15 cellular contexts compared by ENCODE assay signal in the genomic region with DNA sequence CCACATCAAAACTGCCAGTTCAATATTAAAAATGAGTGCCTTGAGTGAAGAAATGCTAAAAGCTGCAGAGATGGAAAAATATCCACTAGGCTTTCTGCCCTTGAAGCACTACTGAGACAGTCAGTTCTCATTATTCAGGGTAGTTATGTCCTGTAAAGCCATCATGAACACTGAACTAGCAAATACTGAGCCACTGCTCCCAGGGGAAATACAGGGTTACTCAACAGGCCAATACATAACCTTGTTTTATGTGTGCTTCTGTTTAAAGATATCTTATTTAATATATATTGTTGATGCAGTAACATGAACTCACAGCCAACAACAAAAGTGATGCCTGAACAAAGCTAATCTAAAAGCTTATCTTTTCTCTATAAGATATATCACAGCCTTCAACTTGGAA. TPM values are rescaled to one million over a fixed set of nuclear protein-coding genes. Genes with fewer than 3 reads are reported as not detected.
A peak's percentile ranks its signal among the peaks of the same experiment; 100 is the strongest.
DNase-seq lines count a peak whose midpoint lies in the region; ATAC-seq and TF ChIP-seq lines count a peak whose summit lies in the region.
"Had no signal": no experiment of that assay in that cellular context is flagged by ENCODE, and none has a peak within 500 bp of the region (broad histone marks: within the 10 kb centered on the region; RNA-seq: fewer than 3 reads in every experiment).

No MANE protein-coding gene starts in this region.

- H3K9me3 Mint-ChIP-seq in Caco-2 (ENCODE audit: unreplicated experiment) (no peaks in the 10 kb centered on the region), mesothelial cell of epicardium (no peaks in the 10 kb centered on the region), glutamatergic neuron (ENCODE audit: unreplicated experiment) (peaks cover 6% of the 10 kb centered on the region), GM23338 (0 out of 3 replicates have a peak, but pooled peaks cover 4% of the 10 kb centered on the region)
- H3K9me3 Mint-ChIP-seq in activated T-helper 1 cell treated with anti-CD3 and anti-CD28 coated beads, Interleukin-12 subunit alpha, Interleukin-12 subunit beta, Interleukin-2, Interleukin-4 antibody, amounts not matched to agents 30 ng/mL and 10 ng/mL and 1 ng/mL, durations not matched to agents 14 hours and 24 hours and 36 hours = no peaks in the 10 kb centered on the region

- no peaks in the 10 kb centered on the region for H3K27me3 ChIP-seq in Caco-2 (replicated peaks; ENCODE audit: control insufficient read depth, insufficient read depth, low read length)
- H3K27me3 ChIP-seq in GM23338 (ENCODE audit: insufficient read depth) = no peaks in the 10 kb centered on the region

- TF ChIP-seq POLR2A in GM18505 (IDR thresholded peaks at IDR 0.05; ENCODE audit: borderline replicate concordance, extremely low read depth, insufficient read depth, insufficient read length) = no peak

- H3K36me3 ChIP-seq in Caco-2 (ENCODE audit: control insufficient read depth, insufficient read depth, low read length) (0 out of 2 replicates have a peak, but pooled peaks cover 2% of the 10 kb centered on the region), GM23338 (ENCODE audit: insufficient read depth) (no peaks in the 10 kb centered on the region; the same call in 1 of the 2 replicates)

- no peak overlapping the region for H3K4me2 ChIP-seq in GM23338
- H3K4me2 ChIP-seq: SK-N-SH had no signal

- POLR2A ChIA-PET in Caco-2 (lab: Charles Lee) = interaction anchor here (0.7 kb wide), 1 partner anchor 376 kb away, joined by 3 read pairs; no protein-coding TSS in a partner anchor

- CTCF ChIA-PET in Caco-2 (lab: Charles Lee) = interaction anchor here (0.5 to 0.7 kb wide), 3 partner anchors 147 to 370 kb away, joined by 3 to 10 read pairs (median 3); partner anchors contain the start of gene WNK1

- no peak for TF ChIP-seq CTCF in AG10803 (conservative IDR thresholded peaks at IDR 0.05; ENCODE audit: low read length)
- no peak for TF ChIP-seq CTCF in Caco-2 (IDR thresholded peaks at IDR 0.05; ENCODE audit: insufficient read depth in 1 of 2, low read depth in 1 of 2, low read length in 1 of 2, severe bottlenecking in 1 of 2, unreplicated experiment in 1 of 2)
- no peak for TF ChIP-seq CTCF in mesothelial cell of epicardium (IDR thresholded peaks at IDR 0.05; ENCODE audit: unreplicated experiment)
- no peak for TF ChIP-seq CTCF in glutamatergic neuron (IDR thresholded peaks at IDR 0.05; ENCODE audit: partially characterized antibody, unreplicated experiment)
- no peak for TF ChIP-seq CTCF in GM23338 (conservative IDR thresholded peaks at IDR 0.05; ENCODE audit: low read depth in 2 of 2)

- H3F3A ChIP-seq in GM23338 (replicated peaks; ENCODE audit: low read depth) = 0 out of 2 replicates have a peak, but pooled peaks cover 3% of the 10 kb centered on the region

- no peaks in the 10 kb centered on the region for H3K9me3 ChIP-seq in Caco-2
- H3K9me3 ChIP-seq: SK-N-SH had no signal

- peaks cover 69% of the 10 kb centered on the region for H3K79me2 ChIP-seq in GM23338 (replicated peaks; ENCODE audit: insufficient read depth)

- H3K36me3 Mint-ChIP-seq in Caco-2 (ENCODE audit: insufficient read depth, unreplicated experiment) (peaks cover 71% of the 10 kb centered on the region), mesothelial cell of epicardium (peaks cover 6% of the 10 kb centered on the region), glutamatergic neuron (ENCODE audit: unreplicated experiment) (no peaks in the 10 kb centered on the region), GM23338 (ENCODE audit: low read depth) (peaks cover 25% of the 10 kb centered on the region)
- H3K36me3 Mint-ChIP-seq in activated T-helper 1 cell treated with anti-CD3 and anti-CD28 coated beads, Interleukin-12 subunit alpha, Interleukin-12 subunit beta, Interleukin-2, Interleukin-4 antibody, amounts not matched to agents 30 ng/mL and 10 ng/mL and 1 ng/mL, durations not matched to agents 14 hours and 24 hours and 36 hours (ENCODE audit: low read depth) = peaks cover 14% of the 10 kb centered on the region

- no TSS peak for BruUV-seq in Caco-2 (replicated peaks; lab: Mats Ljungman, UMichigan)

- ATAC-seq in GM18505 (IDR thresholded peaks at IDR 0.05; ENCODE audit: unreplicated experiment) (no peak), GM23338 (no peak)
- ATAC-seq: esophagus mucosa had no signal

- intact Hi-C loops in Caco-2 (cut with micrococcal nuclease; ENCODE audit: unreplicated experiment) = loop anchor here (5.0 kb wide), 1 partner anchor 636 kb away; no protein-coding TSS in a partner anchor
- intact Hi-C loops in activated T-helper 1 cell treated with anti-CD3 and anti-CD28 coated beads, Interleukin-12 subunit alpha, Interleukin-12 subunit beta, Interleukin-2, Interleukin-4 antibody, amounts not matched to agents 30 ng/mL and 10 ng/mL and 1 ng/mL, durations not matched to agents 14 hours and 24 hours and 36 hours (cut with micrococcal nuclease) = loop anchor here (5.0 to 10.0 kb wide), 6 partner anchors 39 to 749 kb away; partner anchors contain the start of genes ADIPOR2 and B4GALNT3

- H3K4me3 Mint-ChIP-seq in Caco-2 (ENCODE audit: unreplicated experiment) (peak overlapping the region; percentile 20), mesothelial cell of epicardium (no peak overlapping the region), glutamatergic neuron (ENCODE audit: unreplicated experiment) (no peak overlapping the region), GM23338 (no peak overlapping the region)
- peak overlapping the region; percentile 74 for H3K4me3 Mint-ChIP-seq in activated T-helper 1 cell treated with anti-CD3 and anti-CD28 coated beads, Interleukin-12 subunit alpha, Interleukin-12 subunit beta, Interleukin-2, Interleukin-4 antibody, amounts not matched to agents 30 ng/mL and 10 ng/mL and 1 ng/mL, durations not matched to agents 14 hours and 24 hours and 36 hours

- H3K27me3 Mint-ChIP-seq in Caco-2 (ENCODE audit: insufficient read depth, unreplicated experiment) (no peaks in the 10 kb centered on the region), mesothelial cell of epicardium (ENCODE audit: low read depth) (no peaks in the 10 kb centered on the region), glutamatergic neuron (ENCODE audit: unreplicated experiment) (peaks cover 8% of the 10 kb centered on the region), GM23338 (ENCODE audit: insufficient read depth, low read depth, poor library complexity) (peaks cover 10% of the 10 kb centered on the region)
- peaks cover 2% of the 10 kb centered on the region for H3K27me3 Mint-ChIP-seq in activated T-helper 1 cell treated with anti-CD3 and anti-CD28 coated beads, Interleukin-12 subunit alpha, Interleukin-12 subunit beta, Interleukin-2, Interleukin-4 antibody, amounts not matched to agents 30 ng/mL and 10 ng/mL and 1 ng/mL, durations not matched to agents 14 hours and 24 hours and 36 hours (ENCODE audit: insufficient read depth)

- H3K4me1 Mint-ChIP-seq in Caco-2 (ENCODE audit: low read depth, unreplicated experiment) (peaks cover 26% of the 10 kb centered on the region), mesothelial cell of epicardium (peaks cover 12% of the 10 kb centered on the region), glutamatergic neuron (ENCODE audit: low read depth, unreplicated experiment) (peaks cover 8% of the 10 kb centered on the region), GM23338 (peaks cover 4% of the 10 kb centered on the region)
- peaks cover 35% of the 10 kb centered on the region for H3K4me1 Mint-ChIP-seq in activated T-helper 1 cell treated with anti-CD3 and anti-CD28 coated beads, Interleukin-12 subunit alpha, Interleukin-12 subunit beta, Interleukin-2, Interleukin-4 antibody, amounts not matched to agents 30 ng/mL and 10 ng/mL and 1 ng/mL, durations not matched to agents 14 hours and 24 hours and 36 hours (ENCODE audit: low read depth)

- no peaks in the 10 kb centered on the region for H3K9me2 ChIP-seq in GM23338 (ENCODE audit: insufficient read depth)
- H3K9me2 ChIP-seq: SK-N-SH had no signal

- peak; percentile 17 for DNase-seq in AG10803 (ENCODE audit: low read depth)
- DNase-seq in Caco-2 = no peak
- DNase-seq in activated T-helper 1 cell treated with anti-CD3 and anti-CD28 coated beads, Interleukin-12 subunit alpha, Interleukin-12 subunit beta, Interleukin-2, Interleukin-4 antibody, amounts not matched to agents 30 ng/mL and 10 ng/mL and 1 ng/mL, durations not matched to agents 14 hours and 24 hours and 36 hours (ENCODE audit: low spot score) = no peak
- DNase-seq in mesothelial cell of epicardium (ENCODE audit: low spot score in 2 of 2, unreplicated experiment in 2 of 2) = no peak
- no peak for DNase-seq in glutamatergic neuron
- DNase-seq in DMS53 (lab: John Stamatoyannopoulos, UW) = no peak
- DNase-seq in GM23338 (ENCODE audit: low spot score) = no peak
- DNase-seq: activated CD4-positive, alpha-beta T cell treated with anti-CD3 and anti-CD28 coated beads for 4 hours; C1 segment of cervical spinal cord; GOT3; NCI-H2081 treated with DMSO at 0.1 percent for 48 hours; SK-N-SH; stimulated activated CD4-positive, alpha-beta T cell treated with anti-CD3 and anti-CD28 coated beads, Interleukin-2, amount 100 ng/mL, for 48 hours had no signal

- peaks cover 12% of the 10 kb centered on the region for H4K20me1 ChIP-seq in GM23338 (replicated peaks; ENCODE audit: insufficient read depth)

- H3K27ac ChIP-seq in GM23338 (ENCODE audit: low read depth) = no peak overlapping the region

- no peak overlapping the region for H3K27ac Mint-ChIP-seq in Caco-2 (ENCODE audit: unreplicated experiment)
- H3K27ac Mint-ChIP-seq in activated T-helper 1 cell treated with anti-CD3 and anti-CD28 coated beads, Interleukin-12 subunit alpha, Interleukin-12 subunit beta, Interleukin-2, Interleukin-4 antibody, amounts not matched to agents 30 ng/mL and 10 ng/mL and 1 ng/mL, durations not matched to agents 14 hours and 24 hours and 36 hours = peak overlapping the region; percentile 73
- peak overlapping the region; percentile 84 for H3K27ac Mint-ChIP-seq in mesothelial cell of epicardium
- H3K27ac Mint-ChIP-seq in glutamatergic neuron (ENCODE audit: unreplicated experiment) = no peak overlapping the region
- no peak overlapping the region for H3K27ac Mint-ChIP-seq in GM23338

- H2AFZ ChIP-seq in GM23338 = no peak overlapping the region

- H3K4me3 ChIP-seq in AG10803 (ENCODE audit: low read length) (no peak overlapping the region), Caco-2 (ENCODE audit: low read depth, low read length) (no peak overlapping the region), GM23338 (no peak overlapping the region)

- H3K4me1 ChIP-seq in Caco-2 (peaks cover 19% of the 10 kb centered on the region), GM23338 (ENCODE audit: insufficient read depth) (no peaks in the 10 kb centered on the region)

RNA-seq across cellular contexts. Expression of gene RAD52, which starts 3.3 kb away (rescaled TPM):
- total RNA-seq in Caco-2 (2022) = 53.8 and 53.9 TPM in 2 replicates
- total RNA-seq in activated T-helper 1 cell treated with anti-CD3 and anti-CD28 coated beads, Interleukin-12 subunit alpha, Interleukin-12 subunit beta, Interleukin-2, Interleukin-4 antibody, amounts not matched to agents 30 ng/mL and 10 ng/mL and 1 ng/mL, durations not matched to agents 14 hours and 24 hours and 36 hours = 15.4 and 17.4 TPM in 2 replicates
- total RNA-seq in mesothelial cell of epicardium = 21.6 to 25.0 TPM (median 23.4 TPM) in 3 replicates
- total RNA-seq in glutamatergic neuron (ENCODE audit: unreplicated experiment) = 16.5 TPM
- total RNA-seq in GM23338 (2014; rRNA removed; shearing (Covaris generic)) = 12.5 and 21.3 TPM in 2 replicates
- polyA plus RNA-seq in GM23338 (2016; fragmentation: Nextera tagmentation; extraction: Ambion mirVana) = 8.7 and 10.9 TPM in 2 replicates

RNA-seq across cellular contexts. Expression of gene ERC1, which starts 44.8 kb away (rescaled TPM):
- 88.4 and 111 TPM in 2 replicates for total RNA-seq in Caco-2 (2022)
- total RNA-seq in activated T-helper 1 cell treated with anti-CD3 and anti-CD28 coated beads, Interleukin-12 subunit alpha, Interleukin-12 subunit beta, Interleukin-2, Interleukin-4 antibody, amounts not matched to agents 30 ng/mL and 10 ng/mL and 1 ng/mL, durations not matched to agents 14 hours and 24 hours and 36 hours = 33.6 and 34.3 TPM in 2 replicates
- total RNA-seq in mesothelial cell of epicardium = 65.6 to 69.0 TPM (median 66.1 TPM) in 3 replicates
- 82.2 TPM for total RNA-seq in glutamatergic neuron (ENCODE audit: unreplicated experiment)
- total RNA-seq in GM23338 (2014; rRNA removed; shearing (Covaris generic)) = 24.2 and 35.3 TPM in 2 replicates
- 17.2 and 28.1 TPM in 2 replicates for polyA plus RNA-seq in GM23338 (2016; fragmentation: Nextera tagmentation; extraction: Ambion mirVana)

Comparison
In these comparisons a context has a peak if more than half of its experiments do, and no peak if none do; other contexts are left out.
1. H3K27ac Mint-ChIP-seq: peak in activated T-helper 1 cell treated with anti-CD3 and anti-CD28 coated beads, Interleukin-12 subunit alpha, Interleukin-12 subunit beta, Interleukin-2, Interleukin-4 antibody, amounts not matched to agents 30 ng/mL and 10 ng/mL and 1 ng/mL, durations not matched to agents 14 hours and 24 hours and 36 hours (single experiment) and mesothelial cell of epicardium (single experiment); none in Caco-2 (single experiment), glutamatergic neuron (single experiment) and GM23338 (single experiment).
2. H3K4me3 Mint-ChIP-seq: peak in Caco-2 (single experiment) and activated T-helper 1 cell treated with anti-CD3 and anti-CD28 coated beads, Interleukin-12 subunit alpha, Interleukin-12 subunit beta, Interleukin-2, Interleukin-4 antibody, amounts not matched to agents 30 ng/mL and 10 ng/mL and 1 ng/mL, durations not matched to agents 14 hours and 24 hours and 36 hours (single experiment); none in mesothelial cell of epicardium (single experiment), glutamatergic neuron (single experiment) and GM23338 (single experiment).